ENCODE assay signal across 28 cellular contexts in the genomic region with DNA sequence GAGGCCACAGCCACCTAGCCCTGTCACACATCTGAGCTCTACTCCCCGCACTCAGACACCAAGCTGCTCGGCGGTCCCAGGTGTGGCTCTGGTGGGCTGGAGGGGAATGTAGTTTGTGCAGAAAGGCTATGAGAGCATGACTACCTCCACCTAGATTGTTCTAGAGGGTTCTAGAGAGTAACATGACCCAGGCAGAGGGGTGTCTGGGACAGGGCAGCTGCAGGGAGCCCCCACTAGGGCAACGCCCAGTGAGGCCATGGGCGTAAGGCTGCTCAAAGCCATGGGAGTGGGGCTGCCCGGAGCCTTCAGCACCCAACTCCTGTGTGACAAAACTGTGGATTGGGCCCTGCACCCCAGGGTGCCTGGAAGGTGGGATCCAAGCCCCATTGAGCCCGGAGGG.
"Had no signal": no experiment of that assay in that cellular context is flagged by ENCODE, and none has a peak within 500 bp of the region (broad histone marks: within the 10 kb centered on the region; RNA-seq: fewer than 3 reads in every experiment).

No MANE protein-coding gene starts in this region.

- H3K4me1 Mint-ChIP-seq: naive thymus-derived CD8-positive, alpha-beta T cell; neural crest cell; stimulated activated naive B cell treated with anti-CD40 and anti-IgM and Interleukin-4, amounts not matched to agents 10 μg/mL and 1 μg/mL and 100 μg/mL, for 72 hours had no signal

- DNase-seq: caudate nucleus; cerebellar nuclear complex; effector CD4-positive, alpha-beta T cell; foreskin fibroblast; gastrocnemius medialis; kidney; left lung; mammary epithelial cell; mesendoderm; stimulated activated CD4-positive, alpha-beta T cell treated with anti-CD3 and anti-CD28 coated beads, Interleukin-2, amount 100 ng/mL, for 24 hours; stimulated activated CD4-positive, alpha-beta T cell treated with anti-CD3 and anti-CD28 coated beads, Interleukin-4, amount 100 ng/mL, for 4 hours; stimulated activated naive B cell treated with anti-CD40 and anti-IgM and Interleukin-4, amounts not matched to agents 10 μg/mL and 1 μg/mL and 100 μg/mL, for 72 hours; thyroid gland; trophoblast cell had no signal

- H3K4me3 ChIP-seq: dorsolateral prefrontal cortex, gastrocnemius medialis, left lung, prostate gland, right atrium auricular region, smooth muscle cell, suprapubic skin, thyroid gland had no signal

- H3K27ac ChIP-seq: epithelial cell of prostate, gastrocnemius medialis, left lung, neutrophil, parathyroid adenoma, prostate gland, right atrium auricular region, suprapubic skin, thyroid gland had no signal

- H3K36me3 Mint-ChIP-seq: naive thymus-derived CD8-positive, alpha-beta T cell; stimulated activated naive B cell treated with anti-CD40 and anti-IgM and Interleukin-4, amounts not matched to agents 10 μg/mL and 1 μg/mL and 100 μg/mL, for 72 hours had no signal

- H3K27me3 ChIP-seq: dorsolateral prefrontal cortex, gastrocnemius medialis, left lung, right atrium auricular region, suprapubic skin, thyroid gland had no signal

- H3K9me3 Mint-ChIP-seq: naive thymus-derived CD8-positive, alpha-beta T cell; neural crest cell; stimulated activated naive CD8-positive, alpha-beta T cell treated with anti-CD3 and anti-CD28 coated beads, Interleukin-15, Interleukin-2, amounts not matched to agents 100 ng/mL and 50 ng/mL, for 24 hours had no signal

- H3K27me3 Mint-ChIP-seq: stimulated activated naive CD8-positive, alpha-beta T cell treated with anti-CD3 and anti-CD28 coated beads, Interleukin-15, Interleukin-2, amounts not matched to agents 100 ng/mL and 50 ng/mL, for 24 hours had no signal

- FAIRE-seq: kidney, urothelium cell line had no signal

- H3K4me3 Mint-ChIP-seq: naive thymus-derived CD8-positive, alpha-beta T cell; neural crest cell; stimulated activated naive B cell treated with anti-CD40 and anti-IgM and Interleukin-4, amounts not matched to agents 10 μg/mL and 1 μg/mL and 100 μg/mL, for 72 hours; stimulated activated naive CD8-positive, alpha-beta T cell treated with anti-CD3 and anti-CD28 coated beads, Interleukin-15, Interleukin-2, amounts not matched to agents 100 ng/mL and 50 ng/mL, for 24 hours had no signal

- H3K9me3 ChIP-seq: gastrocnemius medialis, left lung, neutrophil, prostate gland, right atrium auricular region, suprapubic skin, thyroid gland had no signal

- H3K36me3 ChIP-seq: gastrocnemius medialis, left lung, neutrophil, prostate gland, right atrium auricular region, suprapubic skin, thyroid gland had no signal

- ATAC-seq: esophagus mucosa; gastrocnemius medialis; left lung; naive thymus-derived CD8-positive, alpha-beta T cell; sciatic nerve; stimulated activated naive B cell treated with anti-CD40 and anti-IgM and Interleukin-4, amounts not matched to agents 10 μg/mL and 1 μg/mL and 100 μg/mL, for 72 hours had no signal

- H3K4me1 ChIP-seq: left lung, prostate gland, thyroid gland had no signal

- H3K27ac Mint-ChIP-seq: naive thymus-derived CD8-positive, alpha-beta T cell; stimulated activated naive B cell treated with anti-CD40 and anti-IgM and Interleukin-4, amounts not matched to agents 10 μg/mL and 1 μg/mL and 100 μg/mL, for 72 hours; stimulated activated naive CD8-positive, alpha-beta T cell treated with anti-CD3 and anti-CD28 coated beads, Interleukin-15, Interleukin-2, amounts not matched to agents 100 ng/mL and 50 ng/mL, for 24 hours had no signal
